In genomic region chr14:53943751-53944083, GRCh38 we compare ENCODE assay signal across 1 cellular context.
TF ChIP-seq lines count a peak whose summit lies in the region.

No MANE protein-coding gene starts in this region.

TF ChIP-seq in H1, 55 proteins besides CTCF, POLR2A, EP300 and RAD21:
- TF ChIP-seq POU5F1 (IDR thresholded peaks at IDR 0.05; ENCODE audit: low read depth, low read length) (no peak), CHD1 (IDR thresholded peaks at IDR 0.05; ENCODE audit: low read depth, low read length) (no peak), GABPA (IDR thresholded peaks at IDR 0.05; ENCODE audit: borderline replicate concordance, insufficient read depth, low read length) (no peak), SP4 (IDR thresholded peaks at IDR 0.05; ENCODE audit: low read length) (no peak), TAF1 (IDR thresholded peaks at IDR 0.05; ENCODE audit: low read depth, low read length) (no peak), ASH2L (IDR thresholded peaks at IDR 0.05; ENCODE audit: low read length) (no peak), GTF2F1 (IDR thresholded peaks at IDR 0.05; ENCODE audit: borderline replicate concordance, low read depth, low read length) (no peak), BCL11A (IDR thresholded peaks at IDR 0.05; ENCODE audit: low read depth in 2 of 2, low read length in 2 of 2) (no peak), JUN (IDR thresholded peaks at IDR 0.05; ENCODE audit: low read depth, low read length) (no peak), ATF3 (IDR thresholded peaks at IDR 0.05; ENCODE audit: insufficient read depth, low read depth, low read length) (no peak), CTBP2 (IDR thresholded peaks at IDR 0.05; ENCODE audit: borderline replicate concordance, insufficient read depth, insufficient read length, low read length) (no peak)
